ENCODE assay signal across 9 cellular contexts in genomic region chr20:9215539-9215938, GRCh38.
DNase-seq lines count a peak whose midpoint lies in the region; TF ChIP-seq lines count a peak whose summit lies in the region.
"Had no signal": no experiment of that assay in that cellular context is flagged by ENCODE, and none has a peak within 500 bp of the region (broad histone marks: within the 10 kb centered on the region; RNA-seq: fewer than 3 reads in every experiment).

No MANE protein-coding gene starts in this region.

- H3K9me3 ChIP-seq in adrenal gland (replicated peaks in 1 of 3): no peaks in the 10 kb centered on the region
- H3K9me3 ChIP-seq: sigmoid colon had no signal

- no peak for TF ChIP-seq POLR2A in adrenal gland (IDR thresholded peaks at IDR 0.05)

- TF ChIP-seq CTCF in adrenal gland (IDR thresholded peaks at IDR 0.05) (peak in 4 of 6 experiments; percentile 12 to 40 (median 15)), coronary artery (IDR thresholded peaks at IDR 0.05) (no peak)

- in situ Hi-C loops in KBM-7 (cut with MboI; ENCODE audit: low pct_unique_long_range_greater_than_20kb, low sequenced_read_pairs): no loop called here

- no peaks in the 10 kb centered on the region for H3K36me3 ChIP-seq in adrenal gland (replicated peaks in 1 of 2)
- H3K36me3 ChIP-seq: sigmoid colon had no signal

- peaks cover 0 to 13% of the 10 kb centered on the region in 2 donors for H3K4me1 ChIP-seq in adrenal gland (replicated peaks in 1 of 2)

- 73 to 83% (median 82%) methylated on average over 2 of the region's 2 CpGs for WGBS in adrenal gland, 4 donors

- DNase-seq in ELR (ENCODE audit: low read depth) (peak; percentile 46), KBM-7 (peak; percentile 1), adrenal gland (no peak), lung microvascular endothelial cell (ENCODE audit: low read depth in 2 of 2) (peak; percentile 1 to 40), inferior parietal cortex (ENCODE audit: extremely low spot score) (no peak), NCI-H1436 (lab: John Stamatoyannopoulos, UW) (no peak), coronary artery (ENCODE audit: low spot score) (no peak)
- DNase-seq: left cardiac atrium, sigmoid colon had no signal

- H3K27ac ChIP-seq in adrenal gland (no peak overlapping the region), coronary artery (no peak overlapping the region)

- H3K4me3 ChIP-seq in adrenal gland (no peak overlapping the region), coronary artery (no peak overlapping the region)
- H3K4me3 ChIP-seq: sigmoid colon had no signal

- no peaks in the 10 kb centered on the region for H3K27me3 ChIP-seq in adrenal gland
- H3K27me3 ChIP-seq: sigmoid colon had no signal

- intact Hi-C loops in adrenal gland (cut with DNase I): no loop called here

Comparison
In these comparisons a context has a peak if more than half of its experiments do, and no peak if none do; other contexts are left out.
1. DNase-seq: peak in ELR (single experiment), KBM-7 (single experiment) and lung microvascular endothelial cell (2 of 2); none in adrenal gland (0 of 7), inferior parietal cortex (single experiment), NCI-H1436 (single experiment) and coronary artery (single experiment).